In the genomic region with DNA sequence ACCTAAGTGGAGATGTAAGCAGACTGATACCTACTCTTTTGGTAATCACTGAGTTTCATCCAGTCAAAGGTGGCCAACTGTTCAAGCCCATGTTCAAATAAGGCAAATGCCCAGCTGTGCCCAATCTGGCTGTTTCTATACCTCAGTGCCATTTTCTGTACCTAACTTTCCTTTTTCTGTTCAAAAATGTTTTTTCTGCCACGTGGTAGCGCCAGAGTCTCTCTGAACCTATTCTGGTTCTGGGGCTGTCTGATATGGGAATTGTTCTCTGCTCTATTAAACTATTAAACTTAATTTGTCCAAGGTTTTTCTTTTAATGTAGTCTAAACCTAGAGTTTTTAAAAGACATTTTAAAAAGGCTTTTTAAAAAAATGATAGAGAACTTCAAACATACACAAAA, we compare ENCODE assay signal across 19 cellular contexts.
A peak's percentile ranks its signal among the peaks of the same experiment; 100 is the strongest.
DNase-seq lines count a peak whose midpoint lies in the region; ATAC-seq, FAIRE-seq and TF ChIP-seq lines count a peak whose summit lies in the region.
"Had no signal": no experiment of that assay in that cellular context is flagged by ENCODE, and none has a peak within 500 bp of the region (broad histone marks: within the 10 kb centered on the region; RNA-seq: fewer than 3 reads in every experiment).

No MANE protein-coding gene starts in this region.

- H4K20me1 ChIP-seq in IMR-90 (ENCODE audit: insufficient read depth, low read length): no peaks in the 10 kb centered on the region

- H3K4me3 ChIP-seq in IMR-90 (ENCODE audit: insufficient read depth, low read depth, low read length) (no peak overlapping the region), endodermal cell (ENCODE audit: low read length) (no peak overlapping the region)

- H3K4ac ChIP-seq in IMR-90 (ENCODE audit: low read depth, low read length): no peak overlapping the region

- TF ChIP-seq POLR2A in IMR-90 (IDR thresholded peaks at IDR 0.05; ENCODE audit: low read depth, low read length): no peak

- no peak overlapping the region for H3K56ac ChIP-seq in IMR-90 (ENCODE audit: extremely low read depth, insufficient read depth, low read length)

- H3K27me3 Mint-ChIP-seq in endodermal cell (ENCODE audit: insufficient read depth): peaks cover 24% of the 10 kb centered on the region

- no peak overlapping the region for H2BK120ac ChIP-seq in IMR-90 (ENCODE audit: low read depth, low read length)

- H3K4me1 ChIP-seq in IMR-90 (ENCODE audit: control insufficient read depth, insufficient read depth, low read length) (no peaks in the 10 kb centered on the region), endodermal cell (ENCODE audit: control insufficient read depth, insufficient read depth, low read length) (peaks cover 3% of the 10 kb centered on the region)

- no peak overlapping the region for H3K9ac ChIP-seq in IMR-90 (ENCODE audit: low read depth, low read length)
- no peak overlapping the region for H3K9ac ChIP-seq in endodermal cell (ENCODE audit: extremely low read depth, low read length, poor library complexity, severe bottlenecking)

- no peak overlapping the region for H2AK9ac ChIP-seq in IMR-90 (replicated peaks; ENCODE audit: low read depth, low read length, poor library complexity)

- peaks cover 22% of the 10 kb centered on the region for H3K4me1 Mint-ChIP-seq in endodermal cell
- H3K4me1 Mint-ChIP-seq: B cell; CD4-positive, alpha-beta memory T cell had no signal

- no peak overlapping the region for H3K18ac ChIP-seq in IMR-90 (ENCODE audit: low read depth, low read length)

- H2AK5ac ChIP-seq in IMR-90 (ENCODE audit: low read depth, low read length): no peak overlapping the region

- TF ChIP-seq CTCF in C4-2B (conservative IDR thresholded peaks at IDR 0.05) (peak; percentile 26; the same call in 1 of the 2 replicates), IMR-90 (conservative IDR thresholded peaks at IDR 0.05; ENCODE audit: low read depth, low read length) (peak; percentile 24), endodermal cell (conservative IDR thresholded peaks at IDR 0.05) (peak; percentile 30)

- H4K91ac ChIP-seq in IMR-90 (ENCODE audit: insufficient read depth, low read depth, low read length): no peak overlapping the region

- H3K36me3 Mint-ChIP-seq in endodermal cell (ENCODE audit: low read depth): no peaks in the 10 kb centered on the region
- H3K36me3 Mint-ChIP-seq: CD4-positive, alpha-beta memory T cell had no signal

- ATAC-seq in IMR-90 (ENCODE audit: low read depth): no peak
- ATAC-seq in GM18511 (IDR thresholded peaks at IDR 0.05; ENCODE audit: unreplicated experiment): no peak
- ATAC-seq in GM21447 (IDR thresholded peaks at IDR 0.05; ENCODE audit: unreplicated experiment): no peak

- no peak overlapping the region for H2BK15ac ChIP-seq in IMR-90 (ENCODE audit: low read depth, low read length)

- no peak overlapping the region for H2BK5ac ChIP-seq in IMR-90 (ENCODE audit: low read depth, low read length, poor library complexity, severe bottlenecking)

- H4K8ac ChIP-seq in IMR-90 (ENCODE audit: low read depth in 2 of 2, low read length in 2 of 2): no peak overlapping the region

- POLR2A ChIA-PET in IMR-90 (lab: Charles Lee; ENCODE audit: unreplicated experiment): no interaction called here

- TF ChIP-seq RAD21 in IMR-90 (IDR thresholded peaks at IDR 0.05; ENCODE audit: low read length): 0 out of 2 replicates have a peak, but pooled peaks have one; percentile 16

- no peaks in the 10 kb centered on the region for H3K9me1 ChIP-seq in IMR-90 (ENCODE audit: insufficient read depth, low read length)

- H3K4me3 Mint-ChIP-seq in endodermal cell: no peak overlapping the region
- H3K4me3 Mint-ChIP-seq: B cell; CD4-positive, alpha-beta memory T cell; T-helper 1 cell treated with Interleukin-12 subunit alpha and Interleukin-12 subunit beta and Interleukin-4 antibody, amounts not matched to agents 30 μg/mL and 1 μg/mL, for 36 hours had no signal

- DNase-seq in IMR-90 (no peak), NCI-H446 treated with DMSO at 0.1 percent for 48 hours (lab: John Stamatoyannopoulos, UW) (peak; percentile 40), endodermal cell (no peak), HTR-8/SVneo (ENCODE audit: insufficient read length, low spot score) (no peak), HUDEP-2 (lab: John Stamatoyannopoulos, UW; ENCODE audit: unreplicated experiment in 76 of 76) (no peak)
- DNase-seq: ACHN; CD4-positive, alpha-beta memory T cell; GOT3; KBM-7; MM.1S; NCI-H1105; NCI-H187 treated with DMSO at 0.1 percent for 48 hours; NCI-H526; NK-92 treated with Interleukin-12 subunit alpha and Interleukin-12 subunit beta, amount 100 ng/mL, for 24 hours had no signal

- WGBS in IMR-90 (ENCODE audit: extremely low coverage in 2 of 2, insufficient read length in 1 of 2), 2 experiments: no CpG with 5 or more reads among the region's 2 CpGs
- 55% methylated on average over 2 of the region's 2 CpGs; no CpG with 5 or more reads in 1 of the 2 experiments for WGBS in endodermal cell (ENCODE audit: insufficient coverage in 1 of 2, insufficient read length in 1 of 2), 2 experiments

- H3K4me2 ChIP-seq in IMR-90 (ENCODE audit: low read depth, low read length): no peak overlapping the region

- dilution Hi-C loops in IMR-90 (cut with HindIII; ENCODE audit: low sequenced_read_pairs, unreplicated experiment): no loop called here

- no peak overlapping the region for H4K5ac ChIP-seq in IMR-90 (ENCODE audit: low read depth, low read length)

- intact Hi-C loops in IMR-90 (cut with micrococcal nuclease): no loop called here

- no peaks in the 10 kb centered on the region for H3K79me1 ChIP-seq in IMR-90 (ENCODE audit: low read depth in 1 of 2, low read length in 2 of 2)

- in situ Hi-C loops in IMR-90 (cut with MboI; ENCODE audit: low sequenced_read_pairs): no loop called here

- CTCF ChIA-PET in IMR-90 (lab: Yijun Ruan, JAX): no interaction called here

- H3K27ac ChIP-seq in C4-2B (no peak overlapping the region), IMR-90 (ENCODE audit: insufficient read depth, low read length) (no peak overlapping the region), endodermal cell (ENCODE audit: low read depth, low read length) (no peak overlapping the region)

- no peak overlapping the region for H2AFZ ChIP-seq in IMR-90 (replicated peaks; ENCODE audit: low read length, poor library complexity)

- no peak overlapping the region for H2BK20ac ChIP-seq in IMR-90 (ENCODE audit: low read depth, low read length)

- no peaks in the 10 kb centered on the region for H3K27me3 ChIP-seq in IMR-90 (ENCODE audit: control insufficient read depth, insufficient read depth, low read length)
- H3K27me3 ChIP-seq in endodermal cell (ENCODE audit: control insufficient read depth, insufficient read depth, low read length, poor library complexity, severe bottlenecking): peaks cover 56% of the 10 kb centered on the region

- H3K9me3 Mint-ChIP-seq in endodermal cell: no peaks in the 10 kb centered on the region

- BruUV-seq in IMR-90 (replicated peaks; lab: Mats Ljungman, UMichigan): no TSS peak

- no peak overlapping the region for H3K27ac Mint-ChIP-seq in endodermal cell
- H3K27ac Mint-ChIP-seq: B cell; CD4-positive, alpha-beta memory T cell; T-helper 1 cell treated with Interleukin-12 subunit alpha and Interleukin-12 subunit beta and Interleukin-4 antibody, amounts not matched to agents 30 μg/mL and 1 μg/mL, for 36 hours had no signal

- H3K14ac ChIP-seq in IMR-90 (replicated peaks; ENCODE audit: low read depth, low read length): no peak overlapping the region

- H3K9me3 ChIP-seq in IMR-90 (ENCODE audit: control insufficient read depth, insufficient read depth, low read length) (no peaks in the 10 kb centered on the region), endodermal cell (ENCODE audit: control insufficient read depth, low read length) (peaks cover 12% of the 10 kb centered on the region)

- FAIRE-seq in HTR-8/SVneo (lab: Jason Lieb, UNC): no peak

- no peaks in the 10 kb centered on the region for H3K36me3 ChIP-seq in IMR-90 (ENCODE audit: control insufficient read depth, insufficient read depth, low read length)
- no peaks in the 10 kb centered on the region for H3K36me3 ChIP-seq in endodermal cell (ENCODE audit: control insufficient read depth, insufficient read depth, low read length)

- no peak overlapping the region for H3K23ac ChIP-seq in IMR-90 (ENCODE audit: low read depth, low read length)

TF ChIP-seq in IMR-90, 13 proteins besides CTCF, POLR2A, EP300 and RAD21:
- no peak for TF ChIP-seq NFE2L2 (IDR thresholded peaks at IDR 0.05; ENCODE audit: low read depth, low read length)
- TF ChIP-seq, protein P1, sequence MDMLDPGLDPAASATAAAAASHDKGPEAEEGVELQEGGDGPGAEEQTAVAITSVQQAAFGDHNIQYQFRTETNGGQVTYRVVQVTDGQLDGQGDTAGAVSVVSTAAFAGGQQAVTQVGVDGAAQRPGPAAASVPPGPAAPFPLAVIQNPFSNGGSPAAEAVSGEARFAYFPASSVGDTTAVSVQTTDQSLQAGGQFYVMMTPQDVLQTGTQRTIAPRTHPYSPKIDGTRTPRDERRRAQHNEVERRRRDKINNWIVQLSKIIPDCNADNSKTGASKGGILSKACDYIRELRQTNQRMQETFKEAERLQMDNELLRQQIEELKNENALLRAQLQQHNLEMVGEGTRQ (IDR thresholded peaks at IDR 0.05; ENCODE audit: low read depth, low read length): no peak
TF ChIP-seq in IMR-90: peak in this region for 0.
